In the genomic region with DNA sequence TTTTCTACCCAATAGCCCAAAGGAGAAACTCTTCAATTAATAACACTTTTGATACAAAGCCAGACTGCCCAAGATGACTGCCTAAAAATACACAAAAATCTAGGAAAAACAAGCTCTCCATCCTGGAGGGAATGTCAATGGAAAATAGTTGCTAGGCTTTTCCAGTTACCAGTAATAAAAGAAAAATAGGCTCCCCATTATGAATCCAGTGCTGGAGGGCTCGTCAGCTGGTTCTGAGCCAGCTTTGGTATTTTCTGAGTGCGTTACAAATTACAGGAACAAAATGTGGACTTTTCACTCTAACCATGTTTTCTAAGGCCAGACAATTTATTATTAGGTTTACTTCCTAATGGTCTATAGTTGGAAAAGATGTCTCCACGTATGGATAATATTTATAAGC, we compare ENCODE assay signal across 1 cellular context.
TF ChIP-seq lines count a peak whose summit lies in the region.

No MANE protein-coding gene starts in this region.

TF ChIP-seq in IMR-90, 13 proteins besides CTCF, POLR2A, EP300 and RAD21:
- no peak for TF ChIP-seq BHLHE40 (IDR thresholded peaks at IDR 0.05; ENCODE audit: low read depth, low read length)
- no peak for TF ChIP-seq SMC3 (IDR thresholded peaks at IDR 0.05; ENCODE audit: low read depth, low read length)
- TF ChIP-seq, protein P1, sequence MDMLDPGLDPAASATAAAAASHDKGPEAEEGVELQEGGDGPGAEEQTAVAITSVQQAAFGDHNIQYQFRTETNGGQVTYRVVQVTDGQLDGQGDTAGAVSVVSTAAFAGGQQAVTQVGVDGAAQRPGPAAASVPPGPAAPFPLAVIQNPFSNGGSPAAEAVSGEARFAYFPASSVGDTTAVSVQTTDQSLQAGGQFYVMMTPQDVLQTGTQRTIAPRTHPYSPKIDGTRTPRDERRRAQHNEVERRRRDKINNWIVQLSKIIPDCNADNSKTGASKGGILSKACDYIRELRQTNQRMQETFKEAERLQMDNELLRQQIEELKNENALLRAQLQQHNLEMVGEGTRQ (IDR thresholded peaks at IDR 0.05; ENCODE audit: low read depth, low read length), result no peak
- TF ChIP-seq, protein P2, sequence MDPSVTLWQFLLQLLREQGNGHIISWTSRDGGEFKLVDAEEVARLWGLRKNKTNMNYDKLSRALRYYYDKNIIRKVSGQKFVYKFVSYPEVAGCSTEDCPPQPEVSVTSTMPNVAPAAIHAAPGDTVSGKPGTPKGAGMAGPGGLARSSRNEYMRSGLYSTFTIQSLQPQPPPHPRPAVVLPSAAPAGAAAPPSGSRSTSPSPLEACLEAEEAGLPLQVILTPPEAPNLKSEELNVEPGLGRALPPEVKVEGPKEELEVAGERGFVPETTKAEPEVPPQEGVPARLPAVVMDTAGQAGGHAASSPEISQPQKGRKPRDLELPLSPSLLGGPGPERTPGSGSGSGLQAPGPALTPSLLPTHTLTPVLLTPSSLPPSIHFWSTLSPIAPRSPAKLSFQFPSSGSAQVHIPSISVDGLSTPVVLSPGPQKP (IDR thresholded peaks at IDR 0.05; ENCODE audit: borderline replicate concordance, low read depth, low read length), result no peak
- no peak for TF ChIP-seq MAFK (IDR thresholded peaks at IDR 0.05; ENCODE audit: low read depth, low read length)
- no peak for TF ChIP-seq FOS (IDR thresholded peaks at IDR 0.05; ENCODE audit: low read depth, low read length)
- no peak for TF ChIP-seq CHD1 (IDR thresholded peaks at IDR 0.05; ENCODE audit: low read depth, low read length)
- no peak for TF ChIP-seq MAZ (IDR thresholded peaks at IDR 0.05; ENCODE audit: borderline replicate concordance, low read depth, low read length)
- TF ChIP-seq MXI1 (IDR thresholded peaks at IDR 0.05; ENCODE audit: borderline replicate concordance, low read depth, low read length), result no peak
- no peak for TF ChIP-seq CEBPB (IDR thresholded peaks at IDR 0.05; ENCODE audit: low read depth, low read length)
- TF ChIP-seq RCOR1 (IDR thresholded peaks at IDR 0.05; ENCODE audit: insufficient replicate concordance, low read length), result no peak
- no peak for TF ChIP-seq RFX5 (IDR thresholded peaks at IDR 0.05; ENCODE audit: low read depth, low read length)
- no peak for TF ChIP-seq NFE2L2 (IDR thresholded peaks at IDR 0.05; ENCODE audit: low read depth, low read length)
